ENCODE assay signal across 21 cellular contexts in the genomic region with DNA sequence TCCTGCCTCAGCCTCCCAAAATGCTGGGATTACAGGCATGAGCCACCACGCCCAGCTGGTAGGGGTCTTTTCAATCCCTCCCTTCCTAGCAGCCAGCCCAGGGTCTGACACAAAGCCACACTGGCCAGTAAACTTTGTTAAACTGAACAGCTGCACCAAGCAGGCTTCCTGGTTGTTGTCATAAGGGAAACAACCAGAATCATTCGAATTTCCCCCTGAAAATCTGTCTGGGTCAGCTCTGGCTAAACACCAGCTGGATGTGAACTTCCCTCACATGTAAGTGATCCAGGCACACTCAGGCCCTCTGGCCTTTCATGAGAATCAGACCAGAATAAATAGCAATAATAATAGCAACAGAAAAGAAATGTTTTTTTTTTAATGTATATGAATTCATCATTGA. TPM values are rescaled to one million over a fixed set of nuclear protein-coding genes. Genes with fewer than 3 reads are reported as not detected.
DNase-seq lines count a peak whose midpoint lies in the region; ATAC-seq, FAIRE-seq and TF ChIP-seq lines count a peak whose summit lies in the region.
"Had no signal": no experiment of that assay in that cellular context is flagged by ENCODE, and none has a peak within 500 bp of the region (broad histone marks: within the 10 kb centered on the region; RNA-seq: fewer than 3 reads in every experiment).

No MANE protein-coding gene starts in this region.

- CTCF ChIA-PET in activated CD4-positive, alpha-beta T cell treated with anti-CD3 and anti-CD28 coated beads for 36 hours (lab: Charles Lee): interaction anchor here (0.6 to 9.7 kb wide), 7 partner anchors 8 to 59 kb away, joined by 3 to 89 read pairs (median 4); a partner anchor contains a TSS
- CTCF ChIA-PET in CD8-positive, alpha-beta T cell (lab: Charles Lee): interaction anchor here (5.8 to 18.5 kb wide), 3 partner anchors 14 to 58 kb away, joined by 58 to 389 read pairs (median 69); no protein-coding TSS in a partner anchor
- CTCF ChIA-PET in GM12878 (lab: Yijun Ruan, JAX): interaction anchor here (1.2 to 23.9 kb wide), 6 partner anchors 11 to 55 kb away, joined by 3 to 458 read pairs (median 7); no protein-coding TSS in a partner anchor
- CTCF ChIA-PET in CD4-positive, alpha-beta T cell (lab: Charles Lee): interaction anchor here (5.1 kb wide), 1 partner anchor 24 kb away, joined by 28 read pairs; no protein-coding TSS in a partner anchor

- peak overlapping the region; percentile 42 for H3K27ac Mint-ChIP-seq in activated CD4-positive, alpha-beta T cell treated with anti-CD3 and anti-CD28 coated beads for 36 hours
- H3K27ac Mint-ChIP-seq in CD8-positive, alpha-beta T cell: peak overlapping the region; percentile 32
- no peak overlapping the region for H3K27ac Mint-ChIP-seq in neural crest cell (ENCODE audit: unreplicated experiment)
- no peak overlapping the region for H3K27ac Mint-ChIP-seq in CD4-positive, alpha-beta T cell

- in situ Hi-C loops in GM12878 (cut with MboI): no loop called here

- no peak overlapping the region for H3K9ac ChIP-seq in GM12878 (ENCODE audit: control insufficient read depth, insufficient read depth, low read length)

- POLR2A ChIA-PET in activated CD4-positive, alpha-beta T cell treated with anti-CD3 and anti-CD28 coated beads for 36 hours (lab: Charles Lee): no interaction called here
- POLR2A ChIA-PET in CD8-positive, alpha-beta T cell (lab: Charles Lee): no interaction called here
- POLR2A ChIA-PET in GM12878 (lab: Charles Lee): no interaction called here
- POLR2A ChIA-PET in CD4-positive, alpha-beta T cell (lab: Charles Lee): interaction anchor here (0.7 kb wide), 1 partner anchor 14 kb away, joined by 3 read pairs; no protein-coding TSS in a partner anchor

- no peak overlapping the region for H3K27ac ChIP-seq in CD8-positive, alpha-beta T cell (ENCODE audit: low read depth, low read length)
- H3K27ac ChIP-seq in GM12878 (ENCODE audit: control insufficient read depth, insufficient read depth): no peak overlapping the region
- no peak overlapping the region for H3K27ac ChIP-seq in CD4-positive, alpha-beta T cell (ENCODE audit: low read depth, low read length)
- H3K27ac ChIP-seq: 22Rv1, SJCRH30 had no signal

- H4K20me1 ChIP-seq in GM12878 (ENCODE audit: control insufficient read depth, insufficient read depth): no peaks in the 10 kb centered on the region

- no peak overlapping the region for H2AFZ ChIP-seq in GM12878 (ENCODE audit: control insufficient read depth, low read depth, low read length)

- no peak for FAIRE-seq in GM12878 (lab: Jason Lieb, UNC)
- FAIRE-seq: K562 had no signal

- RAD21 ChIA-PET in GM12878 (lab: Charles Lee; ENCODE audit: unreplicated experiment): interaction anchor here (0.9 to 2.2 kb wide), 3 partner anchors 14 to 59 kb away, joined by 3 to 10 read pairs (median 5); no protein-coding TSS in a partner anchor

- peaks cover 25% of the 10 kb centered on the region for H3K4me1 ChIP-seq in CD8-positive, alpha-beta T cell (ENCODE audit: insufficient read depth, low read length)
- peaks cover 5% of the 10 kb centered on the region for H3K4me1 ChIP-seq in GM12878 (ENCODE audit: control insufficient read depth, insufficient read depth, low read length)

- TF ChIP-seq RAD21 in GM12878 (IDR thresholded peaks at IDR 0.05; ENCODE audit: insufficient read depth, low read depth, low read length): no peak

- SMC1A ChIA-PET in GM12878 (lab: Charles Lee; ENCODE audit: uncharacterized antibody, unreplicated experiment): interaction anchor here (0.7 to 5.8 kb wide), 3 partner anchors 16 to 475 kb away, joined by 3 to 43 read pairs (median 3); no protein-coding TSS in a partner anchor

- H3K79me2 ChIP-seq in GM12878 (ENCODE audit: control insufficient read depth, insufficient read depth, low read length): peaks cover 12% of the 10 kb centered on the region

- no peaks in the 10 kb centered on the region for H3K27me3 Mint-ChIP-seq in activated CD4-positive, alpha-beta T cell treated with anti-CD3 and anti-CD28 coated beads for 36 hours
- H3K27me3 Mint-ChIP-seq in CD8-positive, alpha-beta T cell (ENCODE audit: low read depth): no peaks in the 10 kb centered on the region
- H3K27me3 Mint-ChIP-seq in neural crest cell (ENCODE audit: low read depth): peaks cover 9% of the 10 kb centered on the region
- no peaks in the 10 kb centered on the region for H3K27me3 Mint-ChIP-seq in CD4-positive, alpha-beta T cell

- no peak for TF ChIP-seq POLR2A in GM12878 (IDR thresholded peaks at IDR 0.05; ENCODE audit: low read depth, low read length)

- no peak for ATAC-seq in activated CD4-positive, alpha-beta T cell treated with anti-CD3 and anti-CD28 coated beads for 36 hours
- ATAC-seq in CD8-positive, alpha-beta T cell: no peak
- ATAC-seq in GM12878: no peak
- ATAC-seq in left cardiac atrium: no peak
- no peak for ATAC-seq in CD4-positive, alpha-beta T cell (ENCODE audit: poor library complexity)
- ATAC-seq: K562 had no signal

- intact Hi-C loops in activated CD4-positive, alpha-beta T cell treated with anti-CD3 and anti-CD28 coated beads for 36 hours (cut with DNase I, micrococcal nuclease): no loop called here
- intact Hi-C loops in CD8-positive, alpha-beta T cell (cut with DNase I, micrococcal nuclease): loop anchor here (10.0 kb wide), 2 partner anchors 132 to 822 kb away; a partner anchor contains a TSS
- intact Hi-C loops in GM12878 (cut with micrococcal nuclease; ENCODE audit: unreplicated experiment): no loop called here
- intact Hi-C loops in left cardiac atrium (cut with DNase I): no loop called here
- intact Hi-C loops in CD4-positive, alpha-beta T cell (cut with DNase I, micrococcal nuclease): no loop called here

- TF ChIP-seq CTCF in CD8-positive, alpha-beta T cell (IDR thresholded peaks at IDR 0.05): no peak
- TF ChIP-seq CTCF in GM12878 (IDR thresholded peaks at IDR 0.05 in 2 of 3, conservative IDR thresholded peaks at IDR 0.05 in 1 of 3; ENCODE audit: control insufficient read depth in 2 of 3, extremely low read depth in 1 of 3, insufficient read depth in 1 of 3, low read depth in 3 of 3, low read length in 3 of 3) (no peak), neural crest cell (conservative IDR thresholded peaks at IDR 0.05) (no peak)
- TF ChIP-seq CTCF in CD4-positive, alpha-beta T cell (IDR thresholded peaks at IDR 0.05): no peak

- no peak for DNase-seq in activated CD4-positive, alpha-beta T cell treated with anti-CD3 and anti-CD28 coated beads for 36 hours
- no peak for DNase-seq in activated CD4-positive, alpha-beta T cell treated with anti-CD3 and anti-CD28 coated beads for 48 hours
- DNase-seq in CD8-positive, alpha-beta T cell: no peak
- DNase-seq in GM12878 (ENCODE audit: low read depth, low spot score) (no peak), neural crest cell (ENCODE audit: low read depth, low spot score) (no peak), left cardiac atrium (no peak), GM19240 (ENCODE audit: insufficient read length, low spot score) (no peak)
- DNase-seq in CD4-positive, alpha-beta T cell: no peak
- DNase-seq: Caco-2, DMS153, GF-D8, NCI-H1105 treated with DMSO at 0.1 percent for 48 hours, NCI-H1694 treated with DMSO at 0.1 percent for 48 hours, NCI-H774, OCI-M1 had no signal

- H3K9me3 ChIP-seq in CD8-positive, alpha-beta T cell (ENCODE audit: low read length): no peaks in the 10 kb centered on the region
- H3K9me3 ChIP-seq in GM12878 (replicated peaks; ENCODE audit: control insufficient read depth, insufficient read depth, low read length): no peaks in the 10 kb centered on the region
- H3K9me3 ChIP-seq in CD4-positive, alpha-beta T cell (ENCODE audit: control insufficient read depth, low read length): no peaks in the 10 kb centered on the region
- H3K9me3 ChIP-seq: Caco-2, SJCRH30 had no signal

- peaks cover 27% of the 10 kb centered on the region for H3K4me1 Mint-ChIP-seq in activated CD4-positive, alpha-beta T cell treated with anti-CD3 and anti-CD28 coated beads for 36 hours
- H3K4me1 Mint-ChIP-seq in CD8-positive, alpha-beta T cell (ENCODE audit: low read depth): peaks cover 31% of the 10 kb centered on the region
- H3K4me1 Mint-ChIP-seq in neural crest cell: peaks cover 24% of the 10 kb centered on the region
- H3K4me1 Mint-ChIP-seq in CD4-positive, alpha-beta T cell (ENCODE audit: low read depth): peaks cover 36% of the 10 kb centered on the region

- H3K9me3 Mint-ChIP-seq in activated CD4-positive, alpha-beta T cell treated with anti-CD3 and anti-CD28 coated beads for 36 hours (ENCODE audit: low read depth): no peaks in the 10 kb centered on the region
- no peaks in the 10 kb centered on the region for H3K9me3 Mint-ChIP-seq in CD8-positive, alpha-beta T cell
- no peaks in the 10 kb centered on the region for H3K9me3 Mint-ChIP-seq in neural crest cell
- H3K9me3 Mint-ChIP-seq in CD4-positive, alpha-beta T cell: no peaks in the 10 kb centered on the region
- H3K9me3 Mint-ChIP-seq: CD14-positive monocyte had no signal

- no peaks in the 10 kb centered on the region for H3K27me3 ChIP-seq in CD8-positive, alpha-beta T cell (ENCODE audit: insufficient read depth, low read length)
- no peaks in the 10 kb centered on the region for H3K27me3 ChIP-seq in GM12878 (replicated peaks in 1 of 2; ENCODE audit: control insufficient read depth in 2 of 2, insufficient read depth in 2 of 2, low read length in 1 of 2)
- H3K27me3 ChIP-seq in CD4-positive, alpha-beta T cell (ENCODE audit: control insufficient read depth, insufficient read depth, low read length): no peaks in the 10 kb centered on the region
- H3K27me3 ChIP-seq: SJCRH30 had no signal

- peaks cover 25% of the 10 kb centered on the region for H3K36me3 Mint-ChIP-seq in activated CD4-positive, alpha-beta T cell treated with anti-CD3 and anti-CD28 coated beads for 36 hours (ENCODE audit: low read depth)
- H3K36me3 Mint-ChIP-seq in CD8-positive, alpha-beta T cell: peaks cover 48% of the 10 kb centered on the region
- H3K36me3 Mint-ChIP-seq in neural crest cell (ENCODE audit: low read depth): peaks cover 5% of the 10 kb centered on the region
- peaks cover 50% of the 10 kb centered on the region for H3K36me3 Mint-ChIP-seq in CD4-positive, alpha-beta T cell (ENCODE audit: low read depth)

- TSS peak; percentile 49 for BruUV-seq in GM12878 (replicated peaks; lab: Mats Ljungman, UMichigan)

- TF ChIP-seq EP300 in GM12878 (IDR thresholded peaks at IDR 0.05; ENCODE audit: borderline replicate concordance in 1 of 2, control insufficient read depth in 1 of 2, low read depth in 2 of 2, low read length in 2 of 2): no peak

- peaks cover 15% of the 10 kb centered on the region for H3K36me3 ChIP-seq in CD8-positive, alpha-beta T cell (ENCODE audit: insufficient read depth, low read length)
- H3K36me3 ChIP-seq in GM12878 (ENCODE audit: control insufficient read depth in 2 of 2, insufficient read depth in 2 of 2, low read length in 1 of 2): peaks cover 6 to 10% of the 10 kb centered on the region in 2 experiments; a peak in 3 of 4 replicates

- no peak overlapping the region for H3K4me3 Mint-ChIP-seq in activated CD4-positive, alpha-beta T cell treated with anti-CD3 and anti-CD28 coated beads for 36 hours
- no peak overlapping the region for H3K4me3 Mint-ChIP-seq in CD8-positive, alpha-beta T cell
- H3K4me3 Mint-ChIP-seq in neural crest cell: peak overlapping the region; percentile 47
- no peak overlapping the region for H3K4me3 Mint-ChIP-seq in CD4-positive, alpha-beta T cell
- H3K4me3 Mint-ChIP-seq: CD14-positive monocyte had no signal

- no peak overlapping the region for H3K4me3 ChIP-seq in CD8-positive, alpha-beta T cell (ENCODE audit: low read depth, low read length)
- H3K4me3 ChIP-seq in GM12878: no peak overlapping the region
- H3K4me3 ChIP-seq: K562, SJCRH30 had no signal

- no peak overlapping the region for H3K4me2 ChIP-seq in GM12878 (ENCODE audit: control insufficient read depth, insufficient read depth)

- WGBS in GM12878 (ENCODE audit: insufficient coverage, insufficient replicate concordance, low lambda C conversion rate, missing lambda C conversion rate): 91% methylated on average over 2 of the region's 2 CpGs

RNA-seq across cellular contexts. Expression of a gene that starts 7.4 kb away (rescaled TPM):
- 10 to 100 TPM; 59.0 to 60.7 TPM for total RNA-seq in activated CD4-positive, alpha-beta T cell treated with anti-CD3 and anti-CD28 coated beads for 36 hours
- total RNA-seq in CD8-positive, alpha-beta T cell: 10 to 100 TPM; 19.6 to 20.6 TPM
- total RNA-seq in GM12878 (2013; cell fraction: nucleolus; rRNA removed): 38.3 and 43.9 TPM in 2 replicates
- total RNA-seq in GM12878 (2014; rRNA removed): 48.4 and 51.7 TPM in 2 replicates
- total RNA-seq in GM12878 (2014; rRNA removed; fragmentation: Illumina TruSeq; extraction: Trizol): 27.7 and 31.4 TPM in 2 replicates
- 56.0 and 61.3 TPM in 2 replicates for total RNA-seq in GM12878 (2021)
- 8.8 TPM for polyA plus RNA-seq in GM12878 (2011; ENCODE audit: low read depth)
- polyA plus RNA-seq in GM12878 (2011; rRNA removed): 18.5 and 34.8 TPM in 2 replicates
- polyA plus RNA-seq in GM12878 (2011; cell fraction: cytosol; rRNA removed): 34.6 and 42.3 TPM in 2 replicates
- polyA plus RNA-seq in GM12878 (2011; cell fraction: nucleus; rRNA removed): 84.6 and 84.9 TPM in 2 replicates
- polyA plus RNA-seq in GM12878 (2012): 24.1 and 28.3 TPM in 2 replicates
- polyA plus RNA-seq in GM12878 (2014; fragmentation: Illumina TruSeq; extraction: Trizol): 10.5 and 24.0 TPM in 2 replicates
- 1 to 10 TPM in 1 of 2 experiments, under 1 TPM in 1; 0.50 to 1.5 TPM for polyA plus RNA-seq in GM12878 (2014; fragmentation: Nextera tagmentation; extraction: Ambion mirVana)
- polyA plus RNA-seq in GM12878 (2014; rRNA removed): 50.8 and 55.9 TPM in 2 replicates
- polyA plus RNA-seq in GM12878 (2016; fragmentation: Nextera tagmentation; extraction: Ambion mirVana): 10 to 100 TPM; 48.7 to 58.3 TPM
- polyA minus RNA-seq in GM12878 (2011; rRNA and poly(A)+ RNA removed): 28.6 and 35.3 TPM in 2 replicates
- 19.9 and 22.7 TPM in 2 replicates for polyA minus RNA-seq in GM12878 (2011; cell fraction: cytosol; rRNA and poly(A)+ RNA removed)
- 20.3 and 40.6 TPM in 2 replicates for polyA minus RNA-seq in GM12878 (2011; cell fraction: nucleus; rRNA and poly(A)+ RNA removed)
- 56.7 and 65.2 TPM in 2 replicates for total RNA-seq in neural crest cell
- total RNA-seq in left cardiac atrium: 10 to 100 TPM; 31.2 to 34.1 TPM
- 10 to 100 TPM; 26.5 to 27.0 TPM for total RNA-seq in CD4-positive, alpha-beta T cell

RNA-seq across cellular contexts. Expression of a gene that starts 40.9 kb away (rescaled TPM):
- under 1 TPM; 0.23 to 0.39 TPM for total RNA-seq in activated CD4-positive, alpha-beta T cell treated with anti-CD3 and anti-CD28 coated beads for 36 hours
- under 1 TPM in 1 of 2 experiments, not detected in 1; 0.28 TPM for total RNA-seq in CD8-positive, alpha-beta T cell
- total RNA-seq in GM12878 (2013; cell fraction: nucleolus; rRNA removed): not detected in 2 replicates
- not detected in 2 replicates for total RNA-seq in GM12878 (2014; rRNA removed)
- not detected in 2 replicates for total RNA-seq in GM12878 (2014; rRNA removed; fragmentation: Illumina TruSeq; extraction: Trizol)
- not detected in 2 replicates for total RNA-seq in GM12878 (2021)
- not detected for polyA plus RNA-seq in GM12878 (2011; ENCODE audit: low read depth)
- not detected in 2 replicates for polyA plus RNA-seq in GM12878 (2011; rRNA removed)
- polyA plus RNA-seq in GM12878 (2011; cell fraction: cytosol; rRNA removed): not detected in 2 replicates
- not detected in 2 replicates for polyA plus RNA-seq in GM12878 (2011; cell fraction: nucleus; rRNA removed)
- not detected in 2 replicates for polyA plus RNA-seq in GM12878 (2012)
- not detected in 2 replicates for polyA plus RNA-seq in GM12878 (2014; fragmentation: Illumina TruSeq; extraction: Trizol)
- not detected for polyA plus RNA-seq in GM12878 (2014; fragmentation: Nextera tagmentation; extraction: Ambion mirVana)
- not detected in 2 replicates for polyA plus RNA-seq in GM12878 (2014; rRNA removed)
- polyA plus RNA-seq in GM12878 (2016; fragmentation: Nextera tagmentation; extraction: Ambion mirVana): not detected
- not detected in 2 replicates for polyA minus RNA-seq in GM12878 (2011; rRNA and poly(A)+ RNA removed)
- not detected in 2 replicates for polyA minus RNA-seq in GM12878 (2011; cell fraction: cytosol; rRNA and poly(A)+ RNA removed)
- not detected in 2 replicates for polyA minus RNA-seq in GM12878 (2011; cell fraction: nucleus; rRNA and poly(A)+ RNA removed)
- 3.1 and 3.3 TPM in 2 replicates for total RNA-seq in neural crest cell
- total RNA-seq in left cardiac atrium: 1 to 10 TPM; 1.8 to 7.1 TPM
- under 1 TPM; 0.47 to 0.63 TPM for total RNA-seq in CD4-positive, alpha-beta T cell
- total RNA-seq: Daoy, K562 had no signal
- polyA plus RNA-seq: AG04450, CD14-positive monocyte, K562 had no signal

RNA-seq across cellular contexts. Expression of a gene that starts 53.3 kb away (rescaled TPM):
- total RNA-seq in activated CD4-positive, alpha-beta T cell treated with anti-CD3 and anti-CD28 coated beads for 36 hours: 100 to 1,000 TPM; 227 to 309 TPM
- 1 to 10 TPM; 1.3 to 2.0 TPM for total RNA-seq in CD8-positive, alpha-beta T cell
- total RNA-seq in GM12878 (2013; cell fraction: nucleolus; rRNA removed): 232 and 244 TPM in 2 replicates
- 15.1 and 16.4 TPM in 2 replicates for total RNA-seq in GM12878 (2014; rRNA removed)
- total RNA-seq in GM12878 (2014; rRNA removed; fragmentation: Illumina TruSeq; extraction: Trizol): 19.6 and 21.2 TPM in 2 replicates
- 12.0 and 14.1 TPM in 2 replicates for total RNA-seq in GM12878 (2021)
- 22.4 TPM for polyA plus RNA-seq in GM12878 (2011; ENCODE audit: low read depth)
- polyA plus RNA-seq in GM12878 (2011; rRNA removed): 198 and 232 TPM in 2 replicates
- polyA plus RNA-seq in GM12878 (2011; cell fraction: cytosol; rRNA removed): 184 and 280 TPM in 2 replicates
- 85.4 and 130 TPM in 2 replicates for polyA plus RNA-seq in GM12878 (2011; cell fraction: nucleus; rRNA removed)
- 26.2 and 86.6 TPM in 2 replicates for polyA plus RNA-seq in GM12878 (2012)
- polyA plus RNA-seq in GM12878 (2014; fragmentation: Illumina TruSeq; extraction: Trizol): 22.1 and 24.2 TPM in 2 replicates
- polyA plus RNA-seq in GM12878 (2014; fragmentation: Nextera tagmentation; extraction: Ambion mirVana): 10 to 100 TPM; 37.4 to 44.0 TPM
- polyA plus RNA-seq in GM12878 (2014; rRNA removed): 26.1 and 29.6 TPM in 2 replicates
- polyA plus RNA-seq in GM12878 (2016; fragmentation: Nextera tagmentation; extraction: Ambion mirVana): 10 to 100 TPM; 24.5 to 28.4 TPM
- polyA minus RNA-seq in GM12878 (2011; rRNA and poly(A)+ RNA removed): 141 and 166 TPM in 2 replicates
- polyA minus RNA-seq in GM12878 (2011; cell fraction: cytosol; rRNA and poly(A)+ RNA removed): 42.1 and 54.1 TPM in 2 replicates
- polyA minus RNA-seq in GM12878 (2011; cell fraction: nucleus; rRNA and poly(A)+ RNA removed): 97.8 and 100.0 TPM in 2 replicates
- 46.7 and 51.9 TPM in 2 replicates for total RNA-seq in neural crest cell
- total RNA-seq in left cardiac atrium: 10 to 100 TPM in 1 of 2 donors, 1 to 10 TPM in 1; 9.7 to 15.2 TPM
- 1 to 10 TPM; 1.7 TPM for total RNA-seq in CD4-positive, alpha-beta T cell

RNA-seq across cellular contexts. Expression of a gene that starts 58.6 kb away (rescaled TPM):
- total RNA-seq in activated CD4-positive, alpha-beta T cell treated with anti-CD3 and anti-CD28 coated beads for 36 hours: 10 to 100 TPM; 55.0 to 55.2 TPM
- 10 to 100 TPM; 13.1 to 14.7 TPM for total RNA-seq in CD8-positive, alpha-beta T cell
- 71.8 and 81.5 TPM in 2 replicates for total RNA-seq in GM12878 (2013; cell fraction: nucleolus; rRNA removed)
- total RNA-seq in GM12878 (2014; rRNA removed) (14.3 and 16.0 TPM in 2 replicates), GM12878 (2014; rRNA removed; fragmentation: Illumina TruSeq; extraction: Trizol) (32.0 and 34.9 TPM in 2 replicates), GM12878 (2021) (40.8 and 47.0 TPM in 2 replicates), neural crest cell (73.1 and 73.7 TPM in 2 replicates), left cardiac atrium (10 to 100 TPM; 25.4 to 33.9 TPM)
- polyA plus RNA-seq in GM12878 (2011; ENCODE audit: low read depth): 12.3 TPM
- polyA plus RNA-seq in GM12878 (2011; rRNA removed) (26.5 and 38.2 TPM in 2 replicates), GM12878 (2014; fragmentation: Illumina TruSeq; extraction: Trizol) (36.1 and 46.4 TPM in 2 replicates), GM12878 (2014; fragmentation: Nextera tagmentation; extraction: Ambion mirVana) (10 to 100 TPM; 17.9 to 29.6 TPM), GM12878 (2014; rRNA removed) (26.2 and 33.7 TPM in 2 replicates), GM12878 (2016; fragmentation: Nextera tagmentation; extraction: Ambion mirVana) (10 to 100 TPM; 39.6 to 50.4 TPM)
- polyA plus RNA-seq in GM12878 (2011; cell fraction: cytosol; rRNA removed): 15.4 and 15.7 TPM in 2 replicates
- polyA plus RNA-seq in GM12878 (2011; cell fraction: nucleus; rRNA removed): 43.0 and 51.6 TPM in 2 replicates
- 17.9 and 20.5 TPM in 2 replicates for polyA plus RNA-seq in GM12878 (2012)
- 10.9 and 15.8 TPM in 2 replicates for polyA minus RNA-seq in GM12878 (2011; rRNA and poly(A)+ RNA removed)
- polyA minus RNA-seq in GM12878 (2011; cell fraction: cytosol; rRNA and poly(A)+ RNA removed): 9.2 and 11.4 TPM in 2 replicates
- 7.6 and 11.1 TPM in 2 replicates for polyA minus RNA-seq in GM12878 (2011; cell fraction: nucleus; rRNA and poly(A)+ RNA removed)
- 10 to 100 TPM; 10.1 to 10.5 TPM for total RNA-seq in CD4-positive, alpha-beta T cell

Comparison
In these comparisons a context has a peak if more than half of its experiments do, and no peak if none do; other contexts are left out.
1. H3K27ac Mint-ChIP-seq: peak in activated CD4-positive, alpha-beta T cell treated with anti-CD3 and anti-CD28 coated beads for 36 hours (single experiment) and CD8-positive, alpha-beta T cell (single experiment); none in neural crest cell (single experiment) and CD4-positive, alpha-beta T cell (single experiment).
2. intact Hi-C loops: an anchor here in CD8-positive, alpha-beta T cell (10.0 kb wide); none called in activated CD4-positive, alpha-beta T cell treated with anti-CD3 and anti-CD28 coated beads for 36 hours, GM12878, left cardiac atrium and CD4-positive, alpha-beta T cell.